8 cellular contexts compared by ENCODE assay signal in the genomic region with DNA sequence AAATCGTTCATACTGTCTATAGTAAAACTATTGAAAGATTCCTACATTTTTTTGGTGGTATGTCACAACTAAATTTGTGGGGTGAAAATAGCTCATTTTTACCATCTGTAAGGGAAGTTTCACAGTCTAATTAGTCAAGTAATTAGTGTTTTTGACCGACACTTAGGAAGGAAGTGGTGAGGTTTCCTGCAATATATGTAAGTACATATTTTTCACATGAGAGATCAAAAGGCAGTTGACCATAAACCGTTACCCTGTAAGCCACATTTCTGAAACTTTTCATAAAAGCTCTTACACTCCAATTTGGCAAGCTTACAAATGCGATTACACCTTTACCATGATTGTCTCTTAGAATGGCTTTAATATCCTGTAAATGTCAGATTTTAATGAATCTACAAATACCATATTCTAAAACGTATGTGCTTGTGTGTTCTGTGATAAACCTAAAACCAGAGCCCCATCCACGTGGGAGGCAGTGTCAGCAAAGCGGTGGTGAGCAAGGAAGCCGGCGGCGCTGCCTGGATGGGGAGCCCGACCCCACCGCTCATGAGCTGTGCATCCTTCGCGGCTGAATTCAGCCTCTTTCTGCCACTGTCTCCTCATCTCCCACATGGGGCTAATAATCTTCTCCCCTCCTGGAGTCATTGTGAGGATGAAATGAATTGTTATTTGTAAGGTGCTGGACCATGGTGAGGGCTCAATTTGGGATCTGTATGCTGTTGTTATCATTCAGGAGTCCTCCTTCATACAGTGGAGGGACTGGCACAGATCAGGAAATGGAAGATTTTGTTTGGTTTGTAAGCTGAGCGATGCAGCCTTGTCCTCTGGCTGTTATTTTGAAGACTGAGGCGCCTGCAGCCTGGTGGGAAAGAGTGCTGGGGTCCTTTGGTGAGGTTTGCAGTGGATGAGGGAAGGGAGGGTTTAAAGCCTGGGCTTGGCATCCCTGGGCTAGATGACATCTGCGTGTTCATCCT. TPM values are rescaled to one million over a fixed set of nuclear protein-coding genes. Genes with fewer than 3 reads are reported as not detected.
DNase-seq lines count a peak whose midpoint lies in the region; ATAC-seq, FAIRE-seq and TF ChIP-seq lines count a peak whose summit lies in the region.
"Not testable (repeated sequence)": the region's sequence is repeated elsewhere in the genome, so short reads cannot be mapped to it uniquely, and the experiment has no call there.
"Had no signal": no experiment of that assay in that cellular context is flagged by ENCODE, and none has a peak within 500 bp of the region (broad histone marks: within the 10 kb centered on the region; RNA-seq: fewer than 3 reads in every experiment).

No MANE protein-coding gene starts in this region.

- TF ChIP-seq POLR2A in GM12878 (IDR thresholded peaks at IDR 0.05; ENCODE audit: low read depth, low read length) = not testable (repeated sequence)

- intact Hi-C loops in GM12878 (cut with micrococcal nuclease; ENCODE audit: unreplicated experiment) = not testable (repeated sequence)

- not testable (repeated sequence) for H3K27ac ChIP-seq in GM12878 (ENCODE audit: control insufficient read depth, insufficient read depth)

- H3K4me2 ChIP-seq in GM12878 (ENCODE audit: control insufficient read depth, insufficient read depth) = not testable (repeated sequence)

- peak; percentile 99 for FAIRE-seq in GM12878 (lab: Jason Lieb, UNC)

- H3K27ac Mint-ChIP-seq in T-helper 1 cell treated with Interleukin-12 subunit alpha and Interleukin-12 subunit beta and Interleukin-4 antibody, amounts not matched to agents 30 μg/mL and 1 μg/mL, for 36 hours = peak overlapping the region; percentile 83

- H3K36me3 Mint-ChIP-seq in T-helper 1 cell treated with Interleukin-12 subunit alpha and Interleukin-12 subunit beta and Interleukin-4 antibody, amounts not matched to agents 30 μg/mL and 1 μg/mL, for 36 hours (ENCODE audit: low read depth) = not testable (repeated sequence)

- H3K4me3 ChIP-seq in GM12878 = not testable (repeated sequence)

- CTCF ChIA-PET in GM12878 (lab: Yijun Ruan, JAX) = not testable (repeated sequence)

- H3K9me3 ChIP-seq in GM12878 (replicated peaks; ENCODE audit: control insufficient read depth, insufficient read depth, low read length) = not testable (repeated sequence)

- not testable (repeated sequence) for H4K20me1 ChIP-seq in GM12878 (ENCODE audit: control insufficient read depth, insufficient read depth)

- not testable (repeated sequence) for TF ChIP-seq EP300 in GM12878 (IDR thresholded peaks at IDR 0.05; ENCODE audit: borderline replicate concordance in 1 of 2, control insufficient read depth in 1 of 2, low read depth in 2 of 2, low read length in 2 of 2)

- SMC1A ChIA-PET in GM12878 (lab: Charles Lee; ENCODE audit: uncharacterized antibody, unreplicated experiment) = not testable (repeated sequence)

- POLR2A ChIA-PET in GM12878 (lab: Charles Lee) = not testable (repeated sequence)

- not testable (repeated sequence) for H3K36me3 ChIP-seq in GM12878 (ENCODE audit: control insufficient read depth in 2 of 2, insufficient read depth in 2 of 2, low read length in 1 of 2)

- WGBS in GM12878 (ENCODE audit: insufficient coverage, insufficient replicate concordance, low lambda C conversion rate, missing lambda C conversion rate) = 0% methylated on average over 13 of the region's 17 CpGs

- peak; percentile 10 for DNase-seq in activated CD8-positive, alpha-beta memory T cell treated with anti-CD3 and anti-CD28 coated beads, Interleukin-2, amount 50 U/mL, for 24 hours (ENCODE audit: extremely low read depth)
- not testable (repeated sequence) for DNase-seq in GM12878 (ENCODE audit: low read depth, low spot score)
- DNase-seq in stimulated activated CD4-positive, alpha-beta T cell treated with anti-CD3 and anti-CD28 coated beads, Interleukin-1b, Interleukin-23, amount 100 ng/mL, for 48 hours = peak; percentile 16

- TF ChIP-seq RAD21 in GM12878 (IDR thresholded peaks at IDR 0.05; ENCODE audit: insufficient read depth, low read depth, low read length) = not testable (repeated sequence)

- H3K4me1 ChIP-seq in GM12878 (ENCODE audit: control insufficient read depth, insufficient read depth, low read length) = not testable (repeated sequence)

- not testable (repeated sequence) for H2AFZ ChIP-seq in GM12878 (ENCODE audit: control insufficient read depth, low read depth, low read length)

- H3K4me3 Mint-ChIP-seq in T-helper 1 cell treated with Interleukin-12 subunit alpha and Interleukin-12 subunit beta and Interleukin-4 antibody, amounts not matched to agents 30 μg/mL and 1 μg/mL, for 36 hours = peak overlapping the region; percentile 64

- H3K27me3 ChIP-seq in GM12878 (replicated peaks in 1 of 2; ENCODE audit: control insufficient read depth in 2 of 2, insufficient read depth in 2 of 2, low read length in 1 of 2) = not testable (repeated sequence)

- not testable (repeated sequence) for H3K27me3 Mint-ChIP-seq in T-helper 1 cell treated with Interleukin-12 subunit alpha and Interleukin-12 subunit beta and Interleukin-4 antibody, amounts not matched to agents 30 μg/mL and 1 μg/mL, for 36 hours (ENCODE audit: low read depth)

- RAD21 ChIA-PET in GM12878 (lab: Charles Lee; ENCODE audit: unreplicated experiment) = not testable (repeated sequence)

- in situ Hi-C loops in GM12878 (cut with MboI) = not testable (repeated sequence)

- TF ChIP-seq CTCF in GM12878 (IDR thresholded peaks at IDR 0.05 in 2 of 3, conservative IDR thresholded peaks at IDR 0.05 in 1 of 3; ENCODE audit: control insufficient read depth in 2 of 3, extremely low read depth in 1 of 3, insufficient read depth in 1 of 3, low read depth in 3 of 3, low read length in 3 of 3) = not testable (repeated sequence)

- ATAC-seq in GM18520 (IDR thresholded peaks at IDR 0.05; ENCODE audit: unreplicated experiment) = peak; percentile 70
- ATAC-seq in GM21423 (IDR thresholded peaks at IDR 0.05; ENCODE audit: unreplicated experiment) = peak; percentile 86
- peak; percentile 52 for ATAC-seq in HG03442 (IDR thresholded peaks at IDR 0.05; ENCODE audit: unreplicated experiment)
- peak; percentile 90 for ATAC-seq in GM12878

- H3K9me3 Mint-ChIP-seq in T-helper 1 cell treated with Interleukin-12 subunit alpha and Interleukin-12 subunit beta and Interleukin-4 antibody, amounts not matched to agents 30 μg/mL and 1 μg/mL, for 36 hours = not testable (repeated sequence)

- peaks cover 27% of the 10 kb centered on the region for H3K4me1 Mint-ChIP-seq in T-helper 1 cell treated with Interleukin-12 subunit alpha and Interleukin-12 subunit beta and Interleukin-4 antibody, amounts not matched to agents 30 μg/mL and 1 μg/mL, for 36 hours (ENCODE audit: low read depth)

- not testable (repeated sequence) for H3K9ac ChIP-seq in GM12878 (ENCODE audit: control insufficient read depth, insufficient read depth, low read length)

- BruUV-seq in GM12878 (replicated peaks; lab: Mats Ljungman, UMichigan) = not testable (repeated sequence)

- H3K79me2 ChIP-seq in GM12878 (ENCODE audit: control insufficient read depth, insufficient read depth, low read length) = not testable (repeated sequence)

TF ChIP-seq in GM12878, 131 proteins besides CTCF, POLR2A, EP300 and RAD21:
- peak; percentile 43; the same call in 1 of the 2 replicates for TF ChIP-seq TCF7 (IDR thresholded peaks at IDR 0.05; ENCODE audit: borderline replicate concordance)
- TF ChIP-seq RUNX3 (IDR thresholded peaks at IDR 0.05; ENCODE audit: low read length) = peak; percentile 65
- 0 out of 2 replicates have a peak, but pooled peaks have one; percentile 38 for TF ChIP-seq MTA2 (IDR thresholded peaks at IDR 0.05; ENCODE audit: low read depth)
TF ChIP-seq in GM12878: peak in this region for 3; not testable (repeated sequence) for 128.

RNA-seq across cellular contexts. Expression of gene TVP23C, which starts 26.6 kb away (rescaled TPM):
- total RNA-seq in GM12878 (2013; cell fraction: nucleolus; rRNA removed) = 0.34 and 0.54 TPM in 2 replicates
- 3.5 and 4.1 TPM in 2 replicates for total RNA-seq in GM12878 (2014; rRNA removed)
- total RNA-seq in GM12878 (2014; rRNA removed; fragmentation: Illumina TruSeq; extraction: Trizol) = 4.8 and 6.1 TPM in 2 replicates
- total RNA-seq in GM12878 (2021) = 1.9 and 3.8 TPM in 2 replicates
- polyA plus RNA-seq in GM12878 (2011; ENCODE audit: low read depth) = 7.6 TPM
- polyA plus RNA-seq in GM12878 (2011; rRNA removed) = 0.42 and 1.5 TPM in 2 replicates
- 0.08 and 0.15 TPM in 2 replicates for polyA plus RNA-seq in GM12878 (2011; cell fraction: cytosol; rRNA removed)
- polyA plus RNA-seq in GM12878 (2011; cell fraction: nucleus; rRNA removed) = 0.04 and 0.07 TPM in 2 replicates
- polyA plus RNA-seq in GM12878 (2012) = 4.7 and 6.8 TPM in 2 replicates
- 1.4 and 1.8 TPM in 2 replicates for polyA plus RNA-seq in GM12878 (2014; fragmentation: Illumina TruSeq; extraction: Trizol)
- polyA plus RNA-seq in GM12878 (2014; fragmentation: Nextera tagmentation; extraction: Ambion mirVana) = 1 to 10 TPM; 1.8 TPM
- polyA plus RNA-seq in GM12878 (2014; rRNA removed) = 2.4 and 2.7 TPM in 2 replicates
- polyA plus RNA-seq in GM12878 (2016; fragmentation: Nextera tagmentation; extraction: Ambion mirVana) = 1 to 10 TPM; 3.1 to 5.0 TPM
- 1.1 and 3.3 TPM in 2 replicates for polyA minus RNA-seq in GM12878 (2011; rRNA and poly(A)+ RNA removed)
- polyA minus RNA-seq in GM12878 (2011; cell fraction: cytosol; rRNA and poly(A)+ RNA removed) = 2.4 TPM in 1 of 2 replicates, not detected in the other
- polyA minus RNA-seq in GM12878 (2011; cell fraction: nucleus; rRNA and poly(A)+ RNA removed) = 0.19 and 0.24 TPM in 2 replicates

RNA-seq across cellular contexts. Expression of gene FBXW10B, which starts 29.7 kb away (rescaled TPM):
- not detected in 2 replicates for total RNA-seq in GM12878 (2013; cell fraction: nucleolus; rRNA removed)
- total RNA-seq in GM12878 (2014; rRNA removed) = 0.11 and 0.22 TPM in 2 replicates
- not detected in 2 replicates for total RNA-seq in GM12878 (2014; rRNA removed; fragmentation: Illumina TruSeq; extraction: Trizol)
- total RNA-seq in GM12878 (2021) = not detected in 2 replicates
- not detected for polyA plus RNA-seq in GM12878 (2011; ENCODE audit: low read depth)
- polyA plus RNA-seq in GM12878 (2011; rRNA removed) = 0.10 and 0.19 TPM in 2 replicates
- polyA plus RNA-seq in GM12878 (2011; cell fraction: cytosol; rRNA removed) = 0.12 TPM in 1 of 2 replicates, not detected in the other
- 0.47 and 0.70 TPM in 2 replicates for polyA plus RNA-seq in GM12878 (2011; cell fraction: nucleus; rRNA removed)
- polyA plus RNA-seq in GM12878 (2012) = 0.14 TPM in 1 of 2 replicates, not detected in the other
- polyA plus RNA-seq in GM12878 (2014; fragmentation: Illumina TruSeq; extraction: Trizol) = 0.04 TPM in 1 of 2 replicates, not detected in the other
- not detected for polyA plus RNA-seq in GM12878 (2014; fragmentation: Nextera tagmentation; extraction: Ambion mirVana)
- not detected in 2 replicates for polyA plus RNA-seq in GM12878 (2014; rRNA removed)
- polyA plus RNA-seq in GM12878 (2016; fragmentation: Nextera tagmentation; extraction: Ambion mirVana) = under 1 TPM; 0.10 to 0.16 TPM
- polyA minus RNA-seq in GM12878 (2011; rRNA and poly(A)+ RNA removed) = 0.22 TPM in 1 of 2 replicates, not detected in the other
- not detected in 2 replicates for polyA minus RNA-seq in GM12878 (2011; cell fraction: cytosol; rRNA and poly(A)+ RNA removed)
- polyA minus RNA-seq in GM12878 (2011; cell fraction: nucleus; rRNA and poly(A)+ RNA removed) = 0.57 TPM in 1 of 2 replicates, not detected in the other
- total RNA-seq: H7 had no signal
